In genomic region chr17:50199651-50200446, GRCh38 we compare ENCODE assay signal across 8 cellular contexts. TPM values are rescaled to one million over a fixed set of nuclear protein-coding genes. Genes with fewer than 3 reads are reported as not detected.
DNase-seq lines count a peak whose midpoint lies in the region; TF ChIP-seq lines count a peak whose summit lies in the region.

No MANE protein-coding gene starts in this region.

- WGBS in ovary, 3 donors, result 1 to 2% (median 2%) methylated on average over 29 to 50 of the region's 50 CpGs
- 0 to 6% methylated on average over 3 to 38 of the region's 50 CpGs for WGBS in transverse colon (ENCODE audit: low coverage in 1 of 2), 2 donors

- H3K27me3 ChIP-seq in SJCRH30, result peaks cover 8% of the 10 kb centered on the region
- no peaks in the 10 kb centered on the region for H3K27me3 ChIP-seq in ovary
- H3K27me3 ChIP-seq in transverse colon, result peaks cover 51% of the 10 kb centered on the region

- H3K36me3 ChIP-seq in SJCRH30 (no peaks in the 10 kb centered on the region), ovary (no peaks in the 10 kb centered on the region), transverse colon (peaks cover 0 to 20% (median 0%) of the 10 kb centered on the region in 4 donors)

- peak; percentile 82 for DNase-seq in SIG-M5 treated with dmso at 0.1 percent for 504 hours (lab: John Stamatoyannopoulos, UW; ENCODE audit: unreplicated experiment)
- DNase-seq in SIG-M5 (lab: John Stamatoyannopoulos, UW), result no peak
- DNase-seq in SJCRH30, result peak; percentile 90 to 91
- peak; percentile 62 for DNase-seq in activated naive CD4-positive, alpha-beta T cell treated with Interleukin-2 at 50 U/mL for 16 hours
- DNase-seq in glomerular visceral epithelial cell (ENCODE audit: extremely low spot score), result peak; percentile 98
- DNase-seq in ovary, result peak; percentile 97 to 98 (median 98)
- peak; percentile 91 for DNase-seq in transverse colon

- H3K9me3 ChIP-seq in SJCRH30 (replicated peaks), result no peaks in the 10 kb centered on the region
- H3K9me3 ChIP-seq in ovary, result no peaks in the 10 kb centered on the region
- H3K9me3 ChIP-seq in transverse colon, result no peaks in the 10 kb centered on the region

- TF ChIP-seq CTCF in ovary (IDR thresholded peaks at IDR 0.05) (no peak), transverse colon (IDR thresholded peaks at IDR 0.05) (no peak)

- TF ChIP-seq POLR2A in ovary (IDR thresholded peaks at IDR 0.05) (no peak), transverse colon (IDR thresholded peaks at IDR 0.05) (no peak)

- 0 out of 2 replicates have a peak, but pooled peaks have one; percentile 39 for TF ChIP-seq EP300 in Ishikawa (IDR thresholded peaks at IDR 0.05; ENCODE audit: borderline replicate concordance)
- TF ChIP-seq EP300 in ovary (IDR thresholded peaks at IDR 0.05), result peak; percentile 8
- TF ChIP-seq EP300 in transverse colon (IDR thresholded peaks at IDR 0.05; ENCODE audit: low read depth), result no peak

- intact Hi-C loops in ovary (cut with DNase I), result loop anchor here (1.0 to 2.0 kb wide), 4 partner anchors 15 to 73 kb away; no protein-coding TSS in a partner anchor
- intact Hi-C loops in transverse colon (cut with DNase I; ENCODE audit: low total_unique reads), result loop anchor here (5.0 kb wide), 1 partner anchor 97 kb away; no protein-coding TSS in a partner anchor

- TF ChIP-seq RAD21 in Ishikawa (IDR thresholded peaks at IDR 0.05; ENCODE audit: low read depth), result peak; percentile 21; the same call in 1 of the 2 replicates

- in situ Hi-C loops in transverse colon (cut with MboI; ENCODE audit: low pct_ligation_motif_present in 1 of 4, low pct_unique_long_range_greater_than_20kb in 1 of 4, low sequenced_read_pairs in 3 of 4), result loop anchor here in 2 of 4 donors (10.0 kb wide), 2 partner anchors 65 to 75 kb away; partner anchors contain the start of gene TMEM92 (in 1 of the 2)

- H3K27ac ChIP-seq in SJCRH30, result no peak overlapping the region
- peak overlapping the region; percentile 82 to 95 for H3K27ac ChIP-seq in ovary
- H3K27ac ChIP-seq in transverse colon, result peak overlapping the region; percentile 88 to 95 (median 89)

- H3K4me3 ChIP-seq in SJCRH30 (peak overlapping the region; percentile 29), ovary (peak overlapping the region; percentile 70), transverse colon (peak overlapping the region; percentile 41 to 56 (median 42))

- H3K4me1 ChIP-seq in SJCRH30 (peaks cover 21% of the 10 kb centered on the region), ovary (ENCODE audit: insufficient read depth) (peaks cover 15% of the 10 kb centered on the region), transverse colon (peaks cover 0 to 67% (median 36%) of the 10 kb centered on the region in 4 donors)

TF ChIP-seq in Ishikawa, 13 proteins besides CTCF, POLR2A, EP300 and RAD21:
- TF ChIP-seq FOXM1 (IDR thresholded peaks at IDR 0.05; ENCODE audit: borderline replicate concordance, low read depth), result peak; percentile 80
- TF ChIP-seq YY1 (IDR thresholded peaks at IDR 0.05; ENCODE audit: low read depth), result no peak
- peak; percentile 51; the same call in 1 of the 2 replicates for TF ChIP-seq ZBTB7A (IDR thresholded peaks at IDR 0.05; ENCODE audit: low read depth)
- no peak for TF ChIP-seq CEBPB (IDR thresholded peaks at IDR 0.05)
- TF ChIP-seq TCF12 (IDR thresholded peaks at IDR 0.05; ENCODE audit: low read depth), result peak; percentile 74
- peak; percentile 59; the same call in 1 of the 2 replicates for TF ChIP-seq TEAD4 (IDR thresholded peaks at IDR 0.05)
- TF ChIP-seq EGR1 (IDR thresholded peaks at IDR 0.05), result peak; percentile 16
- peak; percentile 57; the same call in 1 of the 2 replicates for TF ChIP-seq MAX (IDR thresholded peaks at IDR 0.05)
- TF ChIP-seq REST (IDR thresholded peaks at IDR 0.05; ENCODE audit: low read depth), result no peak
- TF ChIP-seq USF1 (IDR thresholded peaks at IDR 0.05), result 0 out of 2 replicates have a peak, but pooled peaks have one; percentile 15
- TF ChIP-seq CREB1 (IDR thresholded peaks at IDR 0.05; ENCODE audit: low read depth), result peak; percentile 93
- TF ChIP-seq NFIC (IDR thresholded peaks at IDR 0.05), result peak; percentile 78
- no peak for TF ChIP-seq TAF1 (IDR thresholded peaks at IDR 0.05; ENCODE audit: low read depth)

RNA-seq across cellular contexts. Expression of gene COL1A1, which starts 1.6 kb away (rescaled TPM):
- total RNA-seq in SJCRH30 (2014; rRNA removed; shearing (Covaris generic)), result 4.2 and 4.4 TPM in 2 replicates
- total RNA-seq in ovary, result 1,000 to 10,000 TPM in 1 of 7 donors, 100 to 1,000 TPM in 5, 10 to 100 TPM in 1; 71.2 to 1,087 (median 550) TPM
- 100 to 1,000 TPM; 260 to 321 TPM for polyA plus RNA-seq in ovary
- total RNA-seq in transverse colon, result 100 to 1,000 TPM in 2 of 4 donors, 10 to 100 TPM in 2; 13.0 to 210 (median 79.8) TPM

RNA-seq across cellular contexts. Expression of gene SGCA, which starts 34.0 kb away (rescaled TPM):
- total RNA-seq in SJCRH30 (2014; rRNA removed; shearing (Covaris generic)), result 43.2 and 43.4 TPM in 2 replicates
- total RNA-seq in ovary (1 to 10 TPM in 5 of 7 donors, under 1 TPM in 2; 0.48 to 3.4 (median 1.2) TPM), transverse colon (10 to 100 TPM in 1 of 4 donors, 1 to 10 TPM in 3; 3.7 to 65.3 (median 7.6) TPM)
- polyA plus RNA-seq in ovary, result 1 to 10 TPM; 2.2 to 3.4 TPM

RNA-seq across cellular contexts. Expression of gene PPP1R9B, which starts 49.4 kb away (rescaled TPM):
- 32.1 TPM in 2 replicates for total RNA-seq in SJCRH30 (2014; rRNA removed; shearing (Covaris generic))
- 100 to 1,000 TPM in 1 of 7 donors, 10 to 100 TPM in 6; 14.8 to 109 (median 75.4) TPM for total RNA-seq in ovary
- 10 to 100 TPM; 17.8 to 33.0 TPM for polyA plus RNA-seq in ovary
- 10 to 100 TPM; 19.0 to 29.9 (median 27.7) TPM for total RNA-seq in transverse colon
